ENCODE assay signal across 25 cellular contexts in the genomic region with DNA sequence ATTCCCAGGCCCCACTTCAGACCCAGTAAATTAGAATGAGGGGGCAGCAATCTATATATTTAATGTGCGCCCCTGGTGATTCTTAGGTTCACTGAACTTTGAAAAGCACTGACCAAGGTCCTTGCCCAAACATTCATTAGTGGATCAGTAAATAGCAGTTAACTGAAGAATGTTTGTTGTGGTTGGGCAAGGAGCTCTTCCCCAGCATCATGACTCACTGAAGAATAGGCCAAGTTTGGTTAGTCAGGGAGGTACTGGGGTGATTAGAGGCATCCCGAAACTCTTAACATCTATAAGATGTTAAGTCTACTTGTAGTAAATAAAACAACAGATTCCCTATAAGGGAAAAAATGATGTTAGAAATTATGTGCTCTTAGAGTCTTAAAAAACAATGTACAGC. TPM values are rescaled to one million over a fixed set of nuclear protein-coding genes. Genes with fewer than 3 reads are reported as not detected.
DNase-seq lines count a peak whose midpoint lies in the region; ATAC-seq and TF ChIP-seq lines count a peak whose summit lies in the region.
"Had no signal": no experiment of that assay in that cellular context is flagged by ENCODE, and none has a peak within 500 bp of the region (broad histone marks: within the 10 kb centered on the region; RNA-seq: fewer than 3 reads in every experiment).

No MANE protein-coding gene starts in this region.

- no peaks in the 10 kb centered on the region for H3K9me3 ChIP-seq in adipocyte (ENCODE audit: control insufficient read depth, low read length)
- H3K9me3 ChIP-seq in stomach, result no peaks in the 10 kb centered on the region
- H3K9me3 ChIP-seq: ascending aorta, neutrophil, suprapubic skin had no signal

- H3K27me3 ChIP-seq in adipocyte (replicated peaks; ENCODE audit: control insufficient read depth, insufficient read depth, low read length) (no peaks in the 10 kb centered on the region), stomach (no peaks in the 10 kb centered on the region)
- H3K27me3 ChIP-seq: ascending aorta, neutrophil, suprapubic skin had no signal

- TF ChIP-seq EP300 in stomach (IDR thresholded peaks at IDR 0.05), result no peak

- TF ChIP-seq CTCF in AG09319 (IDR thresholded peaks at IDR 0.05; ENCODE audit: low read depth, low read length), result no peak
- no peak for TF ChIP-seq CTCF in HFFc6 (IDR thresholded peaks at IDR 0.05)
- no peak for TF ChIP-seq CTCF in fibroblast of pulmonary artery (IDR thresholded peaks at IDR 0.05; ENCODE audit: low read length, missing control alignments)
- TF ChIP-seq CTCF in stomach (IDR thresholded peaks at IDR 0.05), result no peak

- H3K27ac ChIP-seq in stomach, result no peak overlapping the region
- H3K27ac ChIP-seq: ascending aorta, coronary artery, neutrophil, suprapubic skin had no signal

- H3K36me3 ChIP-seq in adipocyte (ENCODE audit: control insufficient read depth, insufficient read depth, low read length, severe bottlenecking) (no peaks in the 10 kb centered on the region), stomach (no peaks in the 10 kb centered on the region)
- H3K36me3 ChIP-seq: ascending aorta, neutrophil, suprapubic skin had no signal

- no peak for ATAC-seq in HG03457 (IDR thresholded peaks at IDR 0.05; ENCODE audit: unreplicated experiment)
- ATAC-seq: activated CD8-positive, alpha-beta T cell treated with anti-CD3 and anti-CD28 coated beads for 36 hours had no signal

- H3K36me3 Mint-ChIP-seq in HFFc6 (ENCODE audit: low read depth), result no peaks in the 10 kb centered on the region
- H3K36me3 Mint-ChIP-seq: CD4-positive, alpha-beta memory T cell had no signal

- DNase-seq in AG09319 (ENCODE audit: extremely low read depth, low read depth) (peak; percentile 25), HFFc6 (peak; percentile 38), adipocyte (ENCODE audit: low read depth) (peak; percentile 34), fibroblast of pulmonary artery (ENCODE audit: low read depth) (peak; percentile 69), stomach (no peak), putamen (ENCODE audit: low spot score) (no peak), ureter (ENCODE audit: low spot score) (no peak)
- DNase-seq: ACHN; activated B cell treated with CpG ODN at 0.5 μM for 24 hours; activated CD8-positive, alpha-beta T cell treated with anti-CD3 and anti-CD28 coated beads for 36 hours; activated naive CD4-positive, alpha-beta T cell treated with anti-CD3 and anti-CD28 coated beads, Interleukin-2, amount 50 U/mL, for 16 hours; activated T-cell treated with anti-CD3 and anti-CD28 coated beads, Interleukin-2, amount 50 U/mL, for 1 hour; CD4-positive, alpha-beta memory T cell; NCI-H1417 treated with DMSO at 0.1 percent for 48 hours; NCI-H526 treated with DMSO at 0.1 percent for 48 hours; stimulated activated CD4-positive, alpha-beta T cell treated with anti-CD3 and anti-CD28 coated beads, Interleukin-12 subunit alpha, Interleukin-12 subunit beta, amount 100 ng/mL, for 4 hours had no signal

- TF ChIP-seq POLR2A in stomach (IDR thresholded peaks at IDR 0.05), result no peak

- H3K4me3 Mint-ChIP-seq in HFFc6, result no peak overlapping the region
- H3K4me3 Mint-ChIP-seq: activated B cell treated with CpG ODN at 0.5 μM for 24 hours; activated CD8-positive, alpha-beta T cell treated with anti-CD3 and anti-CD28 coated beads for 36 hours; CD4-positive, alpha-beta memory T cell had no signal

- H3K4me1 Mint-ChIP-seq in HFFc6 (ENCODE audit: low read depth), result peaks cover 16% of the 10 kb centered on the region; the same call in 1 of the 2 replicates
- H3K4me1 Mint-ChIP-seq: activated B cell treated with CpG ODN at 0.5 μM for 24 hours; CD4-positive, alpha-beta memory T cell had no signal

- H3K4me3 ChIP-seq in adipocyte (ENCODE audit: low read length), result no peak overlapping the region
- H3K4me3 ChIP-seq in fibroblast of pulmonary artery (replicated peaks; ENCODE audit: low read depth, low read length), result no peak overlapping the region
- no peak overlapping the region for H3K4me3 ChIP-seq in stomach
- H3K4me3 ChIP-seq: ascending aorta, coronary artery, suprapubic skin had no signal

- intact Hi-C loops in stomach (cut with DNase I; ENCODE audit: low total_unique reads), result no loop called here

- no peaks in the 10 kb centered on the region for H3K27me3 Mint-ChIP-seq in HFFc6 (ENCODE audit: insufficient read depth)
- H3K27me3 Mint-ChIP-seq: activated B cell treated with CpG ODN at 0.5 μM for 24 hours; activated CD8-positive, alpha-beta T cell treated with anti-CD3 and anti-CD28 coated beads for 36 hours; CD4-positive, alpha-beta memory T cell had no signal

- H3K4me1 ChIP-seq in adipocyte (ENCODE audit: control insufficient read depth, insufficient read depth, low read length) (peaks cover 5% of the 10 kb centered on the region), stomach (no peaks in the 10 kb centered on the region)
- H3K4me1 ChIP-seq: ascending aorta, suprapubic skin had no signal

- H3K9ac ChIP-seq in adipocyte (ENCODE audit: low read length), result no peak overlapping the region

- WGBS in stomach, 5 donors, result 85 to 95% (median 94%) methylated on average over 2 of the region's 2 CpGs

- no peak overlapping the region for H3K27ac Mint-ChIP-seq in HFFc6
- H3K27ac Mint-ChIP-seq: activated B cell treated with CpG ODN at 0.5 μM for 24 hours; activated CD8-positive, alpha-beta T cell treated with anti-CD3 and anti-CD28 coated beads for 36 hours; CD4-positive, alpha-beta memory T cell had no signal

- no peaks in the 10 kb centered on the region; the same call in 1 of the 2 replicates for H3K9me3 Mint-ChIP-seq in HFFc6

RNA-seq across cellular contexts. Expression of a gene that starts 0.8 kb away (rescaled TPM):
- not detected for total RNA-seq in HFFc6 (2021; fragmentation: NEBNext Ultra II Directional; extraction: Animal tissue kit (Norgen Biotek cat#: 25700))
- total RNA-seq in stomach (not detected), ureter (not detected)
- not detected for polyA plus RNA-seq in stomach
- total RNA-seq: activated B cell treated with CpG ODN at 0.5 μM for 24 hours; activated CD8-positive, alpha-beta T cell treated with anti-CD3 and anti-CD28 coated beads for 36 hours; ascending aorta; CD4-positive, alpha-beta memory T cell; lower leg skin; OCI-LY7; SK-MEL-5; suprapubic skin; T-helper 2 cell treated with Interferon-gamma antibody and Interleukin-4, amounts not matched to agents 100 ng/mL and 5 ng/mL, for 36 hours had no signal
- polyA plus RNA-seq: CD4-positive, alpha-beta memory T cell had no signal

Comparison
In these comparisons a context has a peak if more than half of its experiments do, and no peak if none do; other contexts are left out.
1. DNase-seq: peak in AG09319 (single experiment), HFFc6 (single experiment), adipocyte (single experiment) and fibroblast of pulmonary artery (single experiment); none in stomach (single experiment), putamen (single experiment) and ureter (single experiment).